ENCODE assay signal across 10 cellular contexts in the genomic region with DNA sequence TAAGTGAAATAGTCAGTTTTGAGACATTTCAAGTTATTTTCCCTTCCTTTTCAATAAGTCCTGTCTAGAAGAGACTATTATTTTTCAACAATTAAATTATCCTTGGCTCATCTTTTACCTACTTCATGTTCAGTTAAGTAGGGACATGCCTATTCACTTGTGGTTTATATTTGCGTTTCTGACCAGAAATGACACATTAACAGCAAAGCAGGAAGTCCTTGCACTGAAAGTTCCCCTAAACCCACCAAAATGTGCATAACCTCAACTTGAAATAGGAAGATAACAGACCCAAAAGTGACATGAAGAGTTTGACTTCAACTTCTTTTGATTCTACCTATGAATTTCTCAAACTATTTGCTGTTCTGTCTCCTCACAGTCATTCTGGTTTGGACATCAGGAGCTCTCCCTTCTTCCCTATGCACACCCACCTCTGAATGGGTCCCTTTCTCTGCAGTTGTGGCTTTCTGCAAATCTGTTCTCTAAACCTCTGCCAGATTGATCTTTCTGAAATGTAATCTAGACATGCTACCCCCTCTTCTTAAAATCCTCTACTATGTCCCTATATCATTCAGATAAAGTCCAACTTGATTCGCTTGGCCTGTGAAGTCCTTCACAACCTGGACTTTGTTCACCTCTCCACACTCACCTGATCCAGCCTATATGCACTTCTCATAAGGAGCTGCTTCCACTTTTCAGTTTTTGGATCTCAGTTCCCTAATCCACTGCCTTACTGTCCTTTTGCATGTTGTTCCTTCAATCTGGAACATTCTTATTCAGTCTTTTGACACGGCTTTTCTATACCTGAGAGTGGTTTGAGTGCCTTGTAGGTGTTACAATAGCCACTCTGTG.
DNase-seq lines count a peak whose midpoint lies in the region; ATAC-seq and TF ChIP-seq lines count a peak whose summit lies in the region.
"Had no signal": no experiment of that assay in that cellular context is flagged by ENCODE, and none has a peak within 500 bp of the region (broad histone marks: within the 10 kb centered on the region; RNA-seq: fewer than 3 reads in every experiment).

No MANE protein-coding gene starts in this region.

- DNase-seq in GM12865 (ENCODE audit: low read depth) (peak; percentile 9), posterior vena cava (ENCODE audit: low spot score) (no peak), RKO (ENCODE audit: low spot score) (no peak), lower lobe of right lung (no peak), HAP-1 (ENCODE audit: low spot score in 2 of 2) (no peak)
- DNase-seq: HFFc6; stimulated activated naive B cell treated with anti-CD40 and anti-IgM and Interleukin-4, amounts not matched to agents 10 μg/mL and 1 μg/mL and 100 μg/mL, for 72 hours had no signal

- TF ChIP-seq CTCF in GM12865 (IDR thresholded peaks at IDR 0.05; ENCODE audit: insufficient read depth, low read depth, low read length, missing control alignments) (no peak), lower lobe of right lung (IDR thresholded peaks at IDR 0.05) (no peak)

- intact Hi-C loops in posterior vena cava (cut with DNase I) (no loop called here), lower lobe of right lung (cut with DNase I) (no loop called here)

- H3K4me3 ChIP-seq in GM12865 (ENCODE audit: low read depth, low read length) (no peak overlapping the region), lower lobe of right lung (no peak overlapping the region), HAP-1 (no peak overlapping the region)

- H3K9me3 ChIP-seq in lower lobe of right lung (no peaks in the 10 kb centered on the region), HAP-1 (no peaks in the 10 kb centered on the region)

- H3K27ac ChIP-seq in lower lobe of right lung: no peak overlapping the region

- ATAC-seq in GM19438 (IDR thresholded peaks at IDR 0.05; ENCODE audit: low read depth, unreplicated experiment) (peak; percentile 97), HG02852 (IDR thresholded peaks at IDR 0.05; ENCODE audit: unreplicated experiment) (peak; percentile 78), HG03558 (IDR thresholded peaks at IDR 0.05; ENCODE audit: extremely low read depth, unreplicated experiment) (peak; percentile 89), lower lobe of right lung (no peak)

- in situ Hi-C loops in HAP-1 (cut with MboI; ENCODE audit: low sequenced_read_pairs): no loop called here

- H3K36me3 ChIP-seq in lower lobe of right lung (no peaks in the 10 kb centered on the region), HAP-1 (replicated peaks) (no peaks in the 10 kb centered on the region; the same call in 1 of the 2 replicates)

- H3K4me1 ChIP-seq in lower lobe of right lung (no peaks in the 10 kb centered on the region), HAP-1 (no peaks in the 10 kb centered on the region)

- no peaks in the 10 kb centered on the region for H3K27me3 ChIP-seq in lower lobe of right lung (ENCODE audit: low read depth)
- no peaks in the 10 kb centered on the region for H3K27me3 ChIP-seq in HAP-1 (ENCODE audit: low read depth)

Comparison
In these comparisons a context has a peak if more than half of its experiments do, and no peak if none do; other contexts are left out.
1. ATAC-seq: peak in GM19438 (single experiment), HG02852 (single experiment) and HG03558 (single experiment); none in lower lobe of right lung (0 of 2).